21 cellular contexts compared by ENCODE assay signal in the genomic region with DNA sequence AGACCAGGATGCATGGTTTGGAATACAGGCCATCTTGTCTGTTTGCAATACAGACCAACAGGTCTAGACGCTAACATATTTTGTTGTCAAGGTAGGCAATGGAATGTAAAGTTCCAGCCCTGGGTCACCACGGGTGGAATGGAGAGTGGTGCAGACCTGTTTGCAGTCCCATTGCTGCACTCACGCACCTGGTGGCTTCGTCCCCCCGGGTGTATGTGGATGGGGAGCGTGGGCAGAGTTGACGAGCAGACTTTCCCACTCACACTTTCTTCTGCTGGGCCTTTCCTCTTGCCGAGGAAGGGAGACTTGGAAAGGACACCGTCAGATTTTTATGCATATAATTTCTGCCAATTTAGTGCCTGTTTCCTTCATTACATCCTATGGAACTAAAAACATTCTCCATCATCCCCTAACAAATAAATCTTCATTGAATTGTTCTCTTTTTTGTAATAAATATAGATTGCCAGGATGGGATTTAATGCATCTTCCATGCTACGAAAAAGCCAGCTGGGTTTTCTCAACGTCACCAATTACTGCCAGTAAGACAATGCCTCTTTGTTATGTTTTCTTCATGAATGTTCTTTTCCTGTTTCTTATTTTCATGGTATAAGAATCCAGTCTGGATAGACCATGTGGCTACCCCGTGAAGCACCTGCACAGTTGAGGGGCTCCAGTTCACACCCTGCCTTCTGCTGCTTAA.
"Had no signal": no experiment of that assay in that cellular context is flagged by ENCODE, and none has a peak within 500 bp of the region (broad histone marks: within the 10 kb centered on the region; RNA-seq: fewer than 3 reads in every experiment).

No MANE protein-coding gene starts in this region.

- H3K27ac ChIP-seq: colonic mucosa, esophagus squamous epithelium, sigmoid colon, upper lobe of left lung, WERI-Rb-1 had no signal

- ATAC-seq: activated CD8-positive, alpha-beta T cell treated with anti-CD3 and anti-CD28 coated beads, Interleukin-2, amount 10 ng/mL, durations not matched to agents 7 days and 5 days; activated naive CD8-positive, alpha-beta T cell treated with anti-CD3 and anti-CD28 coated beads, Interleukin-2, amount 50 U/mL, for 24 hours; left ventricle myocardium superior; stimulated activated naive B cell treated with anti-CD40 and anti-IgM and Interleukin-4, amounts not matched to agents 10 μg/mL and 1 μg/mL and 100 μg/mL, for 72 hours had no signal

- H3K4me3 ChIP-seq: colonic mucosa, esophagus squamous epithelium, sigmoid colon, smooth muscle cell, upper lobe of left lung had no signal

- H3K27me3 ChIP-seq: colonic mucosa, esophagus squamous epithelium, sigmoid colon, upper lobe of left lung had no signal

- H3K36me3 ChIP-seq: colonic mucosa had no signal

- H3K9me3 ChIP-seq: colonic mucosa, esophagus squamous epithelium, sigmoid colon, upper lobe of left lung had no signal

- DNase-seq: activated CD4-positive, alpha-beta T cell treated with anti-CD3 and anti-CD28 coated beads for 1 hour; activated CD4-positive, alpha-beta T cell treated with anti-CD3 and anti-CD28 coated beads, Interleukin-2, amount 50 U/mL, for 1 hour; activated CD8-positive, alpha-beta T cell treated with anti-CD3 and anti-CD28 coated beads, Interleukin-2, amount 10 ng/mL, durations not matched to agents 7 days and 5 days; activated gamma-delta T cell; activated naive CD4-positive, alpha-beta T cell treated with anti-CD3 and anti-CD28 coated beads, Interleukin-2, amount 50 U/mL, for 16 hours; activated naive CD8-positive, alpha-beta T cell treated with anti-CD3 and anti-CD28 coated beads, Interleukin-2, amount 50 U/mL, for 24 hours; colonic mucosa; esophagus squamous epithelium; immature natural killer cell; left ventricle myocardium superior; mammary epithelial cell; occipital lobe; posterior cingulate gyrus; sigmoid colon; stimulated activated CD4-positive, alpha-beta T cell treated with anti-CD3 and anti-CD28 coated beads, Interleukin-2, amount 100 ng/mL, for 48 hours; stimulated activated CD8-positive, alpha-beta memory T cell treated with anti-CD3 and anti-CD28 coated beads, Interleukin-4, amount 100 ng/mL, for 48 hours; stimulated activated naive B cell treated with anti-CD40 and anti-IgM and Interleukin-4, amounts not matched to agents 10 μg/mL and 1 μg/mL and 100 μg/mL, for 72 hours; T-helper 1 cell; upper lobe of left lung; WERI-Rb-1 had no signal

- H3K4me1 ChIP-seq: colonic mucosa, esophagus squamous epithelium, sigmoid colon, upper lobe of left lung had no signal
